ENCODE assay signal across 13 cellular contexts in genomic region chr20:3930265-3931206, GRCh38. TPM values are rescaled to one million over a fixed set of nuclear protein-coding genes. Genes with fewer than 3 reads are reported as not detected.
A peak's percentile ranks its signal among the peaks of the same experiment; 100 is the strongest.
DNase-seq lines count a peak whose midpoint lies in the region; ATAC-seq and TF ChIP-seq lines count a peak whose summit lies in the region.
"Had no signal": no experiment of that assay in that cellular context is flagged by ENCODE, and none has a peak within 500 bp of the region (broad histone marks: within the 10 kb centered on the region; RNA-seq: fewer than 3 reads in every experiment).

No MANE protein-coding gene starts in this region.

- TF ChIP-seq CTCF in RWPE2 (IDR thresholded peaks at IDR 0.05; ENCODE audit: poor library complexity, severe bottlenecking) = no peak
- no peak for TF ChIP-seq CTCF in epithelial cell of proximal tubule (conservative IDR thresholded peaks at IDR 0.05; ENCODE audit: low read depth, low read length)

- H3K9me3 Mint-ChIP-seq in activated CD4-positive, alpha-beta T cell treated with anti-CD3 and anti-CD28 coated beads, Interleukin-2, amount 10 ng/mL, durations not matched to agents 7 days and 5 days = no peaks in the 10 kb centered on the region
- H3K9me3 Mint-ChIP-seq in stimulated activated effector memory CD8-positive, alpha-beta T cell treated with anti-CD3 and anti-CD28 coated beads, Interleukin-12 subunit alpha, Interleukin-12 subunit beta, amount 100 ng/mL, for 72 hours = no peaks in the 10 kb centered on the region

- no peak overlapping the region for H3K4me3 Mint-ChIP-seq in activated CD4-positive, alpha-beta T cell treated with anti-CD3 and anti-CD28 coated beads, Interleukin-2, amount 10 ng/mL, durations not matched to agents 7 days and 5 days
- no peak overlapping the region for H3K4me3 Mint-ChIP-seq in stimulated activated effector memory CD8-positive, alpha-beta T cell treated with anti-CD3 and anti-CD28 coated beads, Interleukin-12 subunit alpha, Interleukin-12 subunit beta, amount 100 ng/mL, for 72 hours

- H3K27ac Mint-ChIP-seq in activated CD4-positive, alpha-beta T cell treated with anti-CD3 and anti-CD28 coated beads, Interleukin-2, amount 10 ng/mL, durations not matched to agents 7 days and 5 days = peak overlapping the region; percentile 46
- H3K27ac Mint-ChIP-seq in stimulated activated effector memory CD8-positive, alpha-beta T cell treated with anti-CD3 and anti-CD28 coated beads, Interleukin-12 subunit alpha, Interleukin-12 subunit beta, amount 100 ng/mL, for 72 hours = peak overlapping the region; percentile 87

- peak; percentile 3; the same call in 1 of the 3 replicates for ATAC-seq in RWPE2 (ENCODE audit: low read depth)
- ATAC-seq in stimulated activated effector memory CD8-positive, alpha-beta T cell treated with anti-CD3 and anti-CD28 coated beads, Interleukin-12 subunit alpha, Interleukin-12 subunit beta, amount 100 ng/mL, for 72 hours = peak; percentile 29

- H3K27me3 ChIP-seq in RWPE2 (ENCODE audit: insufficient read depth, poor library complexity, severe bottlenecking) = no peaks in the 10 kb centered on the region

- no peaks in the 10 kb centered on the region for H3K27me3 Mint-ChIP-seq in activated CD4-positive, alpha-beta T cell treated with anti-CD3 and anti-CD28 coated beads, Interleukin-2, amount 10 ng/mL, durations not matched to agents 7 days and 5 days

- H3K36me3 Mint-ChIP-seq in activated CD4-positive, alpha-beta T cell treated with anti-CD3 and anti-CD28 coated beads, Interleukin-2, amount 10 ng/mL, durations not matched to agents 7 days and 5 days (ENCODE audit: low read depth) = peaks cover 25% of the 10 kb centered on the region
- H3K36me3 Mint-ChIP-seq in stimulated activated effector memory CD8-positive, alpha-beta T cell treated with anti-CD3 and anti-CD28 coated beads, Interleukin-12 subunit alpha, Interleukin-12 subunit beta, amount 100 ng/mL, for 72 hours = peaks cover 76% of the 10 kb centered on the region

- H3K4me3 ChIP-seq in RWPE2 (ENCODE audit: severe bottlenecking) (no peak overlapping the region), epithelial cell of proximal tubule (ENCODE audit: low read depth, low read length) (no peak overlapping the region)

- H3K27ac ChIP-seq in RWPE2 (ENCODE audit: poor library complexity, severe bottlenecking) = no peak overlapping the region
- H3K27ac ChIP-seq: KMS-11 had no signal

- POLR2A ChIA-PET in activated CD4-positive, alpha-beta T cell treated with anti-CD3 and anti-CD28 coated beads, Interleukin-2, amount 10 ng/mL, durations not matched to agents 7 days and 5 days (lab: Charles Lee) = no interaction called here

- peaks cover 31% of the 10 kb centered on the region for H3K36me3 ChIP-seq in RWPE2 (ENCODE audit: low read depth)

- no peak for DNase-seq in activated CD4-positive, alpha-beta T cell treated with anti-CD3 and anti-CD28 coated beads, Interleukin-2, amount 10 ng/mL, durations not matched to agents 7 days and 5 days
- no peak for DNase-seq in activated CD4-positive, alpha-beta T cell treated with anti-CD3 and anti-CD28 coated beads, Interleukin-2, amount 50 U/mL, for 1 hour
- DNase-seq in RWPE2 (ENCODE audit: low spot score) = no peak
- DNase-seq in epithelial cell of proximal tubule (ENCODE audit: low read depth) = peak; percentile 38
- DNase-seq in stimulated activated effector memory CD8-positive, alpha-beta T cell treated with anti-CD3 and anti-CD28 coated beads, Interleukin-12 subunit alpha, Interleukin-12 subunit beta, amount 100 ng/mL, for 72 hours (ENCODE audit: low spot score in 2 of 2) = no peak
- DNase-seq in GF-D8 (lab: John Stamatoyannopoulos, UW) = no peak
- no peak for DNase-seq in NCI-H2227 (lab: John Stamatoyannopoulos, UW; ENCODE audit: unreplicated experiment)
- DNase-seq in DMS114 treated with DMSO at 0.1 percent for 48 hours (lab: John Stamatoyannopoulos, UW; ENCODE audit: unreplicated experiment) = no peak
- DNase-seq: activated CD4-positive, alpha-beta T cell treated with anti-CD3 and anti-CD28 coated beads, Interleukin-2, amount 50 U/mL, for 48 hours; amygdala; GOT3; NCI-H2171 treated with DMSO at 0.1 percent for 48 hours had no signal

- peaks cover 36% of the 10 kb centered on the region for H3K4me1 Mint-ChIP-seq in activated CD4-positive, alpha-beta T cell treated with anti-CD3 and anti-CD28 coated beads, Interleukin-2, amount 10 ng/mL, durations not matched to agents 7 days and 5 days
- peaks cover 56% of the 10 kb centered on the region for H3K4me1 Mint-ChIP-seq in stimulated activated effector memory CD8-positive, alpha-beta T cell treated with anti-CD3 and anti-CD28 coated beads, Interleukin-12 subunit alpha, Interleukin-12 subunit beta, amount 100 ng/mL, for 72 hours

- CTCF ChIA-PET in activated CD4-positive, alpha-beta T cell treated with anti-CD3 and anti-CD28 coated beads, Interleukin-2, amount 10 ng/mL, durations not matched to agents 7 days and 5 days (lab: Charles Lee) = no interaction called here

- no peaks in the 10 kb centered on the region for H3K9me3 ChIP-seq in RWPE2 (ENCODE audit: severe bottlenecking)

- peaks cover 5% of the 10 kb centered on the region for H3K4me1 ChIP-seq in RWPE2 (ENCODE audit: insufficient read depth, poor library complexity, severe bottlenecking)

RNA-seq across cellular contexts. Expression of gene PANK2, which starts 41.3 kb away (rescaled TPM):
- total RNA-seq in activated CD4-positive, alpha-beta T cell treated with anti-CD3 and anti-CD28 coated beads, Interleukin-2, amount 10 ng/mL, durations not matched to agents 7 days and 5 days = 10 to 100 TPM; 59.7 to 64.5 TPM
- total RNA-seq in epithelial cell of proximal tubule = 29.3 and 45.4 TPM in 2 replicates
